In the genomic region with DNA sequence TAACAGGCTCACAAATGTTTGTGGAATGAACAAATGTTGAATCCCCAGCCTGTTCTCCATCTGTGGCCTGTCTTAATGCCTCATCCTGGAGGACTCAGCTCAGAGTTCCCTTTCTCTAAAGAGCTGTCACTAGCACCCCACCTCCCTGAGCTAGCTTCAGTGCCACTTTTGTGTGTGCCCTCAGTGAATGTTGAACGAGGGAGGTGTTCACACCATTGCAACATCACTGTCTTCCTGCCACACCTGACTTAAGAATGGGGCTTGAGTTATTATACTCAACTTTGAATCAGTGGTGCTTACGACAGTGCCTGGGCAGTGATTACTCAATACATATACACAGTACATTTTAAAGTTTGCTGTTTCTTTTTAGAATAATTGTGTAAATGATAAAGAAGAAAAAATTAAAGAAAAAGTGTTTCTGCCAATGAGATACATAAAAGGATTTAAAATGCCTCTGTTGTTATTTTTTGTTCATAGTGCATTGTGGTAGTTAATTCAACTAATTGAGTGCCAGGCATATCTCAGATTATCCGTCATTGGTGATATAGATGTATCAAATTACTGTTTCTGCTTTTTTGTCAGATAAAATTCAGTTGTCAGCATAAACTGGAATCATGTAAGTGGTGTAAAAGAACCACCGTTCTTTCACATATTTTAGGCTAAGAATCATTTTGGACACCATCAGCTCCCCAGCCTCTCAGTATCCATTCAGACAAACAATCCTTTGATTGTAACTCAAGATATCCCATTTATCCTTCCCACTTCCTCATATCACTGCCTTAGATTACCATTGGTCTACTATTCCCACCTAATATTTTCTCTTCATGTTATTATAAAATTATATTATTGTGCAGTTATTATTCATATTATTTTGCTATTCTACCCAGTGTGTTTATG, we compare ENCODE assay signal across 20 cellular contexts.
DNase-seq lines count a peak whose midpoint lies in the region; ATAC-seq, FAIRE-seq and TF ChIP-seq lines count a peak whose summit lies in the region.
"Had no signal": no experiment of that assay in that cellular context is flagged by ENCODE, and none has a peak within 500 bp of the region (broad histone marks: within the 10 kb centered on the region; RNA-seq: fewer than 3 reads in every experiment).

No MANE protein-coding gene starts in this region.

- H3K27me3 ChIP-seq in K562 (ENCODE audit: control insufficient read depth in 2 of 2, insufficient read depth in 2 of 2, low read length in 2 of 2) (no peaks in the 10 kb centered on the region), left lung (no peaks in the 10 kb centered on the region), upper lobe of left lung (no peaks in the 10 kb centered on the region)
- H3K27me3 ChIP-seq: adrenal gland, testis had no signal

- H3K9me1 ChIP-seq in K562 (ENCODE audit: control insufficient read depth, insufficient read depth, low read length): no peaks in the 10 kb centered on the region

- in situ Hi-C loops in K562 (cut with MboI): no loop called here

- no peak overlapping the region for H3K9ac ChIP-seq in K562 (ENCODE audit: insufficient read depth in 1 of 2, low read depth in 2 of 2, low read length in 2 of 2)
- H3K9ac ChIP-seq: parathyroid adenoma had no signal

- no peaks in the 10 kb centered on the region for H3K79me2 ChIP-seq in K562 (ENCODE audit: control insufficient read depth, insufficient read depth, low read length)

- CTCF ChIA-PET in K562 (lab: Yijun Ruan, JAX; ENCODE audit: low intra/inter-chr PET ratio): no interaction called here

- TF ChIP-seq POLR2A in K562 (conservative IDR thresholded peaks at IDR 0.05) (no peak), upper lobe of left lung (IDR thresholded peaks at IDR 0.05) (peak in 1 of 4 donors; percentile 36)

- no peak for TF ChIP-seq EP300 in K562 (IDR thresholded peaks at IDR 0.05; ENCODE audit: low read length)
- TF ChIP-seq EP300 in upper lobe of left lung (IDR thresholded peaks at IDR 0.05): peak in 3 of 4 donors; percentile 54 to 94 (median 67)

- TF ChIP-seq CTCF in K562 (IDR thresholded peaks at IDR 0.05 in 2 of 3, conservative IDR thresholded peaks at IDR 0.05 in 1 of 3; ENCODE audit: insufficient read depth in 2 of 3, low read depth in 1 of 3, low read length in 3 of 3) (no peak), left lung (IDR thresholded peaks at IDR 0.05) (no peak), upper lobe of left lung (IDR thresholded peaks at IDR 0.05) (no peak), osteocyte (IDR thresholded peaks at IDR 0.05) (no peak)

- no TSS peak for BruUV-seq in K562 (replicated peaks; lab: Mats Ljungman, UMichigan)

- H3K9me3 Mint-ChIP-seq in osteocyte (ENCODE audit: unreplicated experiment): peaks cover 13% of the 10 kb centered on the region

- H3K36me3 Mint-ChIP-seq in osteocyte (ENCODE audit: unreplicated experiment): peaks cover 12% of the 10 kb centered on the region
- H3K36me3 Mint-ChIP-seq: CD4-positive, alpha-beta memory T cell had no signal

- H3K4me3 ChIP-seq in K562 (no peak overlapping the region), left lung (no peak overlapping the region), upper lobe of left lung (no peak overlapping the region)
- H3K4me3 ChIP-seq: adrenal gland, coronary artery, mucosa of descending colon, SK-N-MC, testis had no signal

- H3K4me3 Mint-ChIP-seq in osteocyte (ENCODE audit: unreplicated experiment): no peak overlapping the region
- H3K4me3 Mint-ChIP-seq: activated T-helper 1 cell treated with anti-CD3 and anti-CD28 coated beads, Interleukin-12 subunit alpha, Interleukin-12 subunit beta, Interleukin-2, Interleukin-4 antibody, amounts not matched to agents 30 ng/mL and 10 ng/mL and 1 ng/mL, durations not matched to agents 14 hours and 24 hours and 36 hours; CD4-positive, alpha-beta memory T cell had no signal

- POLR2A ChIA-PET in K562 (lab: Yijun Ruan, JAX): no interaction called here

- H3K36me3 ChIP-seq in K562 (ENCODE audit: control insufficient read depth, insufficient read depth, low read length): no peaks in the 10 kb centered on the region
- H3K36me3 ChIP-seq in left lung: no peaks in the 10 kb centered on the region
- H3K36me3 ChIP-seq in upper lobe of left lung: no peaks in the 10 kb centered on the region
- H3K36me3 ChIP-seq: adrenal gland had no signal

- H2AFZ ChIP-seq in K562 (ENCODE audit: low read depth, low read length): no peak overlapping the region
- H2AFZ ChIP-seq: parathyroid adenoma had no signal

- no peak for TF ChIP-seq RAD21 in K562 (CRISPR knock-in tag; conservative IDR thresholded peaks at IDR 0.05 in 1 of 2, IDR thresholded peaks at IDR 0.05 in 1 of 2)

- no peaks in the 10 kb centered on the region for H4K20me1 ChIP-seq in K562 (replicated peaks; ENCODE audit: control insufficient read depth, insufficient read depth, low read length)

- ATAC-seq in K562 (no peak), left lung (peak; percentile 85), upper lobe of left lung (ENCODE audit: low FRiP score in 2 of 2) (peak; percentile 70 to 89), GM19351 (IDR thresholded peaks at IDR 0.05; ENCODE audit: unreplicated experiment) (no peak), HG02970 (IDR thresholded peaks at IDR 0.05; ENCODE audit: low FRiP score, unreplicated experiment) (no peak)
- ATAC-seq: mucosa of descending colon had no signal

- H3K27ac ChIP-seq in K562 (ENCODE audit: extremely low read depth, low read depth, low read length) (no peak overlapping the region), left lung (peak overlapping the region; percentile 58 to 74), upper lobe of left lung (peak overlapping the region; percentile 48 to 78 (median 60))
- H3K27ac ChIP-seq: 22Rv1, adrenal gland, coronary artery, parathyroid adenoma, SK-N-MC, testis had no signal

- H3K4me1 Mint-ChIP-seq in osteocyte (ENCODE audit: unreplicated experiment): peaks cover 26% of the 10 kb centered on the region
- H3K4me1 Mint-ChIP-seq: CD4-positive, alpha-beta memory T cell had no signal

- FAIRE-seq in K562 (lab: Jason Lieb, UNC): no peak
- FAIRE-seq: G401.6, TTC549 had no signal

- H3K4me2 ChIP-seq in K562 (ENCODE audit: insufficient read depth, low read length): no peak overlapping the region

- DNase-seq in DMS53 (lab: John Stamatoyannopoulos, UW) (peak; percentile 50), DMS53 treated with DMSO at 0.1 percent for 48 hours (lab: John Stamatoyannopoulos, UW; ENCODE audit: unreplicated experiment) (no peak), K562 (ENCODE audit: extremely low read depth in 1 of 4, low spot score in 3 of 4) (no peak), left lung (peak in 1 of 2 donors; percentile 56), upper lobe of left lung (peak in 1 of 2 donors; percentile 81), osteocyte (ENCODE audit: extremely low spot score, unreplicated experiment) (no peak)
- DNase-seq: activated CD4-positive, alpha-beta T cell treated with anti-CD3 and anti-CD28 coated beads, Interleukin-2, amount 50 U/mL, for 48 hours; CD4-positive, alpha-beta memory T cell; mucosa of descending colon; testis had no signal

- H3K4me1 ChIP-seq in K562 (replicated peaks in 1 of 2; ENCODE audit: control insufficient read depth in 2 of 2, insufficient read depth in 2 of 2, low read length in 2 of 2) (no peaks in the 10 kb centered on the region), left lung (peaks cover 9 to 10% of the 10 kb centered on the region in 2 donors), upper lobe of left lung (peaks cover 0 to 25% (median 9%) of the 10 kb centered on the region in 4 donors)
- H3K4me1 ChIP-seq: testis had no signal

- 1% methylated on average over 4 of the region's 4 CpGs for WGBS in K562 (ENCODE audit: insufficient coverage, low coverage, missing lambda C conversion rate)
- 51 to 53% methylated on average over 4 of the region's 4 CpGs for WGBS in upper lobe of left lung, 2 donors

- H3K27me3 Mint-ChIP-seq in osteocyte (ENCODE audit: unreplicated experiment): no peaks in the 10 kb centered on the region
- H3K27me3 Mint-ChIP-seq: CD4-positive, alpha-beta memory T cell had no signal

- no peak overlapping the region for H3K27ac Mint-ChIP-seq in osteocyte (ENCODE audit: unreplicated experiment)
- H3K27ac Mint-ChIP-seq: activated T-helper 1 cell treated with anti-CD3 and anti-CD28 coated beads, Interleukin-12 subunit alpha, Interleukin-12 subunit beta, Interleukin-2, Interleukin-4 antibody, amounts not matched to agents 30 ng/mL and 10 ng/mL and 1 ng/mL, durations not matched to agents 14 hours and 24 hours and 36 hours; CD4-positive, alpha-beta memory T cell had no signal

- no peaks in the 10 kb centered on the region for H3K9me3 ChIP-seq in K562 (replicated peaks; ENCODE audit: control insufficient read depth, insufficient read depth, low read depth, low read length)
- H3K9me3 ChIP-seq in left lung: peaks cover 0 to 7% of the 10 kb centered on the region in 2 donors
- peaks cover 0 to under 1% (median 0%) of the 10 kb centered on the region in 4 donors for H3K9me3 ChIP-seq in upper lobe of left lung
- H3K9me3 ChIP-seq: adrenal gland, mucosa of descending colon, testis had no signal

- intact Hi-C loops in K562 (cut with micrococcal nuclease) (no loop called here), left lung (cut with DNase I) (no loop called here)

TF ChIP-seq in K562, 482 proteins besides CTCF, POLR2A, EP300 and RAD21 (continues in another document):
- TF ChIP-seq IFI16 (CRISPR knock-in tag; IDR thresholded peaks at IDR 0.05) (no peak), TCFL5 (CRISPR knock-in tag; conservative IDR thresholded peaks at IDR 0.05) (no peak), MCM3 (IDR thresholded peaks at IDR 0.05) (no peak), ZNF316 (IDR thresholded peaks at IDR 0.05) (peak; percentile 53), LEF1 (IDR thresholded peaks at IDR 0.05) (no peak), PRPF4 (IDR thresholded peaks at IDR 0.05; ENCODE audit: insufficient read depth, low read depth, low read length, poor library complexity, severe bottlenecking) (no peak), C11orf30 (IDR thresholded peaks at IDR 0.05; ENCODE audit: low read depth) (peak; percentile 10; the same call in 1 of the 2 replicates), HDAC8 (tag; IDR thresholded peaks at IDR 0.05) (no peak), PTBP1 (IDR thresholded peaks at IDR 0.05; ENCODE audit: low read depth, low read length) (no peak), RFX7 (CRISPR knock-in tag; IDR thresholded peaks at IDR 0.05) (no peak)
- TF ChIP-seq, protein P1, sequence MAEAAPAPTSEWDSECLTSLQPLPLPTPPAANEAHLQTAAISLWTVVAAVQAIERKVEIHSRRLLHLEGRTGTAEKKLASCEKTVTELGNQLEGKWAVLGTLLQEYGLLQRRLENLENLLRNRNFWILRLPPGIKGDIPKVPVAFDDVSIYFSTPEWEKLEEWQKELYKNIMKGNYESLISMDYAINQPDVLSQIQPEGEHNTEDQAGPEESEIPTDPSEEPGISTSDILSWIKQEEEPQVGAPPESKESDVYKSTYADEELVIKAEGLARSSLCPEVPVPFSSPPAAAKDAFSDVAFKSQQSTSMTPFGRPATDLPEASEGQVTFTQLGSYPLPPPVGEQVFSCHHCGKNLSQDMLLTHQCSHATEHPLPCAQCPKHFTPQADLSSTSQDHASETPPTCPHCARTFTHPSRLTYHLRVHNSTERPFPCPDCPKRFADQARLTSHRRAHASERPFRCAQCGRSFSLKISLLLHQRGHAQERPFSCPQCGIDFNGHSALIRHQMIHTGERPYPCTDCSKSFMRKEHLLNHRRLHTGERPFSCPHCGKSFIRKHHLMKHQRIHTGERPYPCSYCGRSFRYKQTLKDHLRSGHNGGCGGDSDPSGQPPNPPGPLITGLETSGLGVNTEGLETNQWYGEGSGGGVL (CRISPR knock-in tag; IDR thresholded peaks at IDR 0.05): no peak

Comparison
In these comparisons a context has a peak if more than half of its experiments do, and no peak if none do; other contexts are left out.
1. ATAC-seq: peak in left lung (single experiment) and upper lobe of left lung (2 of 2); none in K562 (single experiment), GM19351 (single experiment) and HG02970 (single experiment).